ENCODE assay signal across 2 cellular contexts in genomic region chr2:54728669-54729120, GRCh38.
TF ChIP-seq lines count a peak whose summit lies in the region.

No MANE protein-coding gene starts in this region.

TF ChIP-seq in HepG2, 621 proteins besides CTCF, POLR2A, EP300 and RAD21 (continues in another document):
- TF ChIP-seq ZNF609 (CRISPR knock-in tag; IDR thresholded peaks at IDR 0.05; ENCODE audit: borderline replicate concordance), result no peak
- TF ChIP-seq SMARCE1 (IDR thresholded peaks at IDR 0.05; ENCODE audit: borderline replicate concordance), result no peak
- TF ChIP-seq ZSCAN25 (CRISPR knock-in tag; IDR thresholded peaks at IDR 0.05), result peak; percentile 91
- TF ChIP-seq POGZ (CRISPR knock-in tag; IDR thresholded peaks at IDR 0.05), result peak; percentile 46; the same call in 1 of the 2 replicates
- peak; percentile 99 for TF ChIP-seq ZNF766 (CRISPR knock-in tag; IDR thresholded peaks at IDR 0.05; ENCODE audit: borderline replicate concordance)
- peak; percentile 35; the same call in 1 of the 2 replicates for TF ChIP-seq ZNF292 (CRISPR knock-in tag; IDR thresholded peaks at IDR 0.05; ENCODE audit: borderline replicate concordance, low read depth)
- TF ChIP-seq DR1 (CRISPR knock-in tag; IDR thresholded peaks at IDR 0.05), result no peak
- TF ChIP-seq ZNF484 (CRISPR knock-in tag; IDR thresholded peaks at IDR 0.05; ENCODE audit: borderline replicate concordance, low read depth), result no peak
- TF ChIP-seq ATF3 (CRISPR knock-in tag; IDR thresholded peaks at IDR 0.05), result 0 out of 2 replicates have a peak, but pooled peaks have one; percentile 40
- no peak for TF ChIP-seq ZNF883 (CRISPR knock-in tag; IDR thresholded peaks at IDR 0.05; ENCODE audit: not compliant biosample characterization)
- peak; percentile 28; the same call in 1 of the 2 replicates for TF ChIP-seq SMC3 (IDR thresholded peaks at IDR 0.05; ENCODE audit: low read length)
- TF ChIP-seq ZKSCAN8 (CRISPR knock-in tag; IDR thresholded peaks at IDR 0.05; ENCODE audit: borderline replicate concordance), result peak; percentile 53; the same call in 1 of the 2 replicates
- 0 out of 2 replicates have a peak, but pooled peaks have one; percentile 19 for TF ChIP-seq HDAC1 (CRISPR knock-in tag; IDR thresholded peaks at IDR 0.05)
- no peak for TF ChIP-seq ZNF788 (CRISPR knock-in tag; IDR thresholded peaks at IDR 0.05; ENCODE audit: borderline replicate concordance)
- no peak for TF ChIP-seq BATF2 (CRISPR knock-in tag; IDR thresholded peaks at IDR 0.05)
- no peak for TF ChIP-seq PRMT3 (CRISPR knock-in tag; IDR thresholded peaks at IDR 0.05; ENCODE audit: borderline replicate concordance, low read depth)
- peak; percentile 36 for TF ChIP-seq NFYB (CRISPR knock-in tag; IDR thresholded peaks at IDR 0.05)
- no peak for TF ChIP-seq ZNF780A (CRISPR knock-in tag; IDR thresholded peaks at IDR 0.05)
- no peak for TF ChIP-seq MAF1 (CRISPR knock-in tag; IDR thresholded peaks at IDR 0.05; ENCODE audit: borderline replicate concordance)
- TF ChIP-seq ZNF891 (CRISPR knock-in tag; IDR thresholded peaks at IDR 0.05), result no peak
- TF ChIP-seq HOMEZ (CRISPR knock-in tag; IDR thresholded peaks at IDR 0.05; ENCODE audit: low read depth), result peak; percentile 70; the same call in 1 of the 2 replicates
- TF ChIP-seq, protein P1, sequence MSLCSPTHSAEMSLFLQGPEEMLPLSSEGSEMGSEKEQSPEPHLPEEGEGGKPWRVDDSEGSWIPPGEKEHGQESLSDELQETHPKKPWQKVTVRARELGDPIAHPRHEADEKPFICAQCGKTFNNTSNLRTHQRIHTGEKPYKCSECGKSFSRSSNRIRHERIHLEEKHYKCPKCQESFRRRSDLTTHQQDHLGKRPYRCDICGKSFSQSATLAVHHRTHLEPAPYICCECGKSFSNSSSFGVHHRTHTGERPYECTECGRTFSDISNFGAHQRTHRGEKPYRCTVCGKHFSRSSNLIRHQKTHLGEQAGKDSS (CRISPR knock-in tag; IDR thresholded peaks at IDR 0.05; ENCODE audit: borderline replicate concordance, low read depth), result no peak
- TF ChIP-seq GATAD2A (CRISPR knock-in tag; IDR thresholded peaks at IDR 0.05), result 0 out of 2 replicates have a peak, but pooled peaks have one; percentile 19
- no peak for TF ChIP-seq POLR2G (IDR thresholded peaks at IDR 0.05; ENCODE audit: low read depth, low read length)

TF ChIP-seq in SK-N-SH, 30 proteins besides CTCF, POLR2A, EP300 and RAD21:
- TF ChIP-seq CHD2 (IDR thresholded peaks at IDR 0.05; ENCODE audit: low read length, partially characterized antibody) (no peak), FOSL2 (IDR thresholded peaks at IDR 0.05; ENCODE audit: borderline replicate concordance, low read depth) (peak; percentile 84), JUND (IDR thresholded peaks at IDR 0.05) (peak; percentile 70), NFIC (IDR thresholded peaks at IDR 0.05; ENCODE audit: borderline replicate concordance) (peak; percentile 24; the same call in 1 of the 2 replicates), TCF12 (IDR thresholded peaks at IDR 0.05) (peak; percentile 64), REST (IDR thresholded peaks at IDR 0.05; ENCODE audit: low read depth, low read length) (no peak)
- TF ChIP-seq, protein P2, sequence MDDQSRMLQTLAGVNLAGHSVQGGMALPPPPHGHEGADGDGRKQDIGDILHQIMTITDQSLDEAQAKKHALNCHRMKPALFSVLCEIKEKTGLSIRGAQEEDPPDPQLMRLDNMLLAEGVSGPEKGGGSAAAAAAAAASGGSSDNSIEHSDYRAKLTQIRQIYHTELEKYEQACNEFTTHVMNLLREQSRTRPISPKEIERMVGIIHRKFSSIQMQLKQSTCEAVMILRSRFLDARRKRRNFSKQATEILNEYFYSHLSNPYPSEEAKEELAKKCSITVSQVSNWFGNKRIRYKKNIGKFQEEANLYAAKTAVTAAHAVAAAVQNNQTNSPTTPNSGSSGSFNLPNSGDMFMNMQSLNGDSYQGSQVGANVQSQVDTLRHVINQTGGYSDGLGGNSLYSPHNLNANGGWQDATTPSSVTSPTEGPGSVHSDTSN (IDR thresholded peaks at IDR 0.05), result peak; percentile 89
